ENCODE assay signal across 16 cellular contexts in genomic region chr9:112315905-112316304, GRCh38. TPM values are rescaled to one million over a fixed set of nuclear protein-coding genes. Genes with fewer than 3 reads are reported as not detected.
DNase-seq lines count a peak whose midpoint lies in the region; ATAC-seq, FAIRE-seq and TF ChIP-seq lines count a peak whose summit lies in the region.
"Had no signal": no experiment of that assay in that cellular context is flagged by ENCODE, and none has a peak within 500 bp of the region (broad histone marks: within the 10 kb centered on the region; RNA-seq: fewer than 3 reads in every experiment).

No MANE protein-coding gene starts in this region.

- no peak for TF ChIP-seq POLR2A in H54 (IDR thresholded peaks at IDR 0.05; ENCODE audit: low read depth, low read length)

- H3K9me3 ChIP-seq in CD8-positive, alpha-beta memory T cell (ENCODE audit: low read length) = no peaks in the 10 kb centered on the region
- H3K9me3 ChIP-seq: BE2C, tibial nerve had no signal

- H3K27ac Mint-ChIP-seq in CD8-positive, alpha-beta memory T cell = peak overlapping the region in 6 of 8 donors; percentile 56 to 83 (median 71)
- peak overlapping the region; percentile 96 for H3K27ac Mint-ChIP-seq in activated CD8-positive, alpha-beta T cell treated with anti-CD3 and anti-CD28 coated beads, Interleukin-2, amount 10 ng/mL, durations not matched to agents 7 days and 5 days
- peak overlapping the region in 8 of 10 donors; percentile 2 to 84 (median 66) for H3K27ac Mint-ChIP-seq in naive thymus-derived CD8-positive, alpha-beta T cell

- H3K36me3 ChIP-seq in CD8-positive, alpha-beta memory T cell (ENCODE audit: insufficient read depth, low read length) = no peaks in the 10 kb centered on the region
- H3K36me3 ChIP-seq: BE2C, tibial nerve had no signal

- FAIRE-seq in H54 (lab: Jason Lieb, UNC) = peak; percentile 38

- H3K9me3 Mint-ChIP-seq in CD8-positive, alpha-beta memory T cell = no peaks in the 10 kb centered on the region
- no peaks in the 10 kb centered on the region for H3K9me3 Mint-ChIP-seq in activated CD8-positive, alpha-beta T cell treated with anti-CD3 and anti-CD28 coated beads, Interleukin-2, amount 10 ng/mL, durations not matched to agents 7 days and 5 days (ENCODE audit: insufficient read depth)
- H3K9me3 Mint-ChIP-seq in naive thymus-derived CD8-positive, alpha-beta T cell = peaks cover 0 to 2% (median 0%) of the 10 kb centered on the region in 9 donors

- POLR2A ChIA-PET in CD8-positive, alpha-beta memory T cell (lab: Charles Lee) = no interaction called here
- POLR2A ChIA-PET in activated CD8-positive, alpha-beta T cell treated with anti-CD3 and anti-CD28 coated beads, Interleukin-2, amount 10 ng/mL, durations not matched to agents 7 days and 5 days (lab: Charles Lee) = interaction anchor here (0.7 to 4.5 kb wide), 3 partner anchors 12 to 418 kb away, joined by 3 to 33 read pairs (median 3); partner anchors contain the start of gene PTBP3
- POLR2A ChIA-PET in naive thymus-derived CD8-positive, alpha-beta T cell (lab: Charles Lee) = interaction anchor here (1.1 to 1.3 kb wide), 2 partner anchors 10 to 92 kb away, joined by 5 to 6 read pairs; no protein-coding TSS in a partner anchor

- H3K4me1 ChIP-seq in CD8-positive, alpha-beta memory T cell (ENCODE audit: insufficient read depth, low read length) = peaks cover 33% of the 10 kb centered on the region
- H3K4me1 ChIP-seq: BE2C had no signal

- TF ChIP-seq CTCF in GM13977 (IDR thresholded peaks at IDR 0.05; ENCODE audit: extremely low read depth, insufficient read depth, missing control alignments) = no peak

- H3K4me3 ChIP-seq in CD8-positive, alpha-beta memory T cell (ENCODE audit: low read length) = no peak overlapping the region
- H3K4me3 ChIP-seq: tibial nerve had no signal

- peaks cover 63 to 95% (median 86%) of the 10 kb centered on the region in 3 donors for H3K4me1 Mint-ChIP-seq in CD8-positive, alpha-beta memory T cell
- H3K4me1 Mint-ChIP-seq in activated CD8-positive, alpha-beta T cell treated with anti-CD3 and anti-CD28 coated beads, Interleukin-2, amount 10 ng/mL, durations not matched to agents 7 days and 5 days (ENCODE audit: low read depth) = peaks cover 60% of the 10 kb centered on the region
- peaks cover 19 to 93% (median 68%) of the 10 kb centered on the region in 4 donors for H3K4me1 Mint-ChIP-seq in naive thymus-derived CD8-positive, alpha-beta T cell

- peaks cover 0 to 17% (median 4%) of the 10 kb centered on the region in 3 donors for H3K36me3 Mint-ChIP-seq in CD8-positive, alpha-beta memory T cell
- peaks cover 57% of the 10 kb centered on the region for H3K36me3 Mint-ChIP-seq in activated CD8-positive, alpha-beta T cell treated with anti-CD3 and anti-CD28 coated beads, Interleukin-2, amount 10 ng/mL, durations not matched to agents 7 days and 5 days (ENCODE audit: low read depth)
- peaks cover 0 to 8% (median 6%) of the 10 kb centered on the region in 3 donors for H3K36me3 Mint-ChIP-seq in naive thymus-derived CD8-positive, alpha-beta T cell

- peak overlapping the region; percentile 38 for H3K27ac ChIP-seq in CD8-positive, alpha-beta memory T cell (ENCODE audit: low read depth, low read length)
- H3K27ac ChIP-seq: tibial nerve had no signal

- DNase-seq in CD8-positive, alpha-beta memory T cell = no peak
- DNase-seq in H54 (ENCODE audit: insufficient read length, low spot score) (no peak), NCI-H1436 (lab: John Stamatoyannopoulos, UW) (no peak), DMS53 treated with DMSO at 0.1 percent for 48 hours (lab: John Stamatoyannopoulos, UW; ENCODE audit: unreplicated experiment) (no peak), GM13977 (ENCODE audit: low spot score) (no peak)
- no peak for DNase-seq in activated CD8-positive, alpha-beta T cell treated with anti-CD3 and anti-CD28 coated beads, Interleukin-2, amount 10 ng/mL, durations not matched to agents 7 days and 5 days
- DNase-seq in naive thymus-derived CD8-positive, alpha-beta T cell = no peak
- DNase-seq: activated CD8-positive, alpha-beta memory T cell treated with anti-CD3 and anti-CD28 coated beads, Interleukin-2, amount 50 U/mL, for 48 hours; amniotic stem cell; BE2C; hippocampal formation; NCI-H2081 treated with DMSO at 0.1 percent for 48 hours; NCI-H526 treated with DMSO at 0.1 percent for 48 hours; posterior cingulate gyrus; stimulated activated CD4-positive, alpha-beta T cell treated with anti-CD3 and anti-CD28 coated beads, Interleukin-4, amount 100 ng/mL, for 1 hour had no signal

- CTCF ChIA-PET in CD8-positive, alpha-beta memory T cell (lab: Charles Lee) = interaction anchor here (1.0 to 1.3 kb wide), 2 partner anchors 16 kb away, joined by 3 to 4 read pairs; no protein-coding TSS in a partner anchor
- CTCF ChIA-PET in activated CD8-positive, alpha-beta T cell treated with anti-CD3 and anti-CD28 coated beads, Interleukin-2, amount 10 ng/mL, durations not matched to agents 7 days and 5 days (lab: Charles Lee) = interaction anchor here (0.9 to 1.6 kb wide), 3 partner anchors 9 to 46 kb away, joined by 3 to 8 read pairs (median 3); no protein-coding TSS in a partner anchor

- peak overlapping the region; percentile 8 to 78 (median 65) for H3K4me3 Mint-ChIP-seq in CD8-positive, alpha-beta memory T cell
- peak overlapping the region; percentile 53 for H3K4me3 Mint-ChIP-seq in activated CD8-positive, alpha-beta T cell treated with anti-CD3 and anti-CD28 coated beads, Interleukin-2, amount 10 ng/mL, durations not matched to agents 7 days and 5 days
- H3K4me3 Mint-ChIP-seq in naive thymus-derived CD8-positive, alpha-beta T cell = peak overlapping the region in 9 of 10 donors; percentile 8 to 87 (median 56)

- peak; percentile 52 for ATAC-seq in activated CD8-positive, alpha-beta T cell treated with anti-CD3 and anti-CD28 coated beads, Interleukin-2, amount 10 ng/mL, durations not matched to agents 7 days and 5 days
- ATAC-seq in naive thymus-derived CD8-positive, alpha-beta T cell = no peak

- peaks cover 0 to 1% of the 10 kb centered on the region in 2 donors for H3K27me3 Mint-ChIP-seq in CD8-positive, alpha-beta memory T cell
- H3K27me3 Mint-ChIP-seq in activated CD8-positive, alpha-beta T cell treated with anti-CD3 and anti-CD28 coated beads, Interleukin-2, amount 10 ng/mL, durations not matched to agents 7 days and 5 days (ENCODE audit: low read depth) = no peaks in the 10 kb centered on the region
- H3K27me3 Mint-ChIP-seq in naive thymus-derived CD8-positive, alpha-beta T cell = no peaks in the 10 kb centered on the region

- in situ Hi-C loops in GM13977 (cut with MboI; ENCODE audit: low pct_unique_long_range_greater_than_20kb, low sequenced_read_pairs, unreplicated experiment) = no loop called here

- H3K27me3 ChIP-seq in CD8-positive, alpha-beta memory T cell (ENCODE audit: insufficient read depth, low read length, poor library complexity, severe bottlenecking) = no peaks in the 10 kb centered on the region
- H3K27me3 ChIP-seq: BE2C, tibial nerve had no signal

RNA-seq across cellular contexts. Expression of gene PTBP3, which starts 17.5 kb away (rescaled TPM):
- total RNA-seq in CD8-positive, alpha-beta memory T cell = 100 to 1,000 TPM; 118 to 124 TPM
- polyA plus RNA-seq in CD8-positive, alpha-beta memory T cell = 45.0 TPM
- total RNA-seq in activated CD8-positive, alpha-beta T cell treated with anti-CD3 and anti-CD28 coated beads, Interleukin-2, amount 10 ng/mL, durations not matched to agents 7 days and 5 days = 100 to 1,000 TPM; 156 to 176 TPM
- total RNA-seq in naive thymus-derived CD8-positive, alpha-beta T cell = 100 to 1,000 TPM; 120 to 123 TPM
- 10 to 100 TPM; 32.1 to 51.0 (median 35.9) TPM for polyA plus RNA-seq in naive thymus-derived CD8-positive, alpha-beta T cell
